Comparison of ENCODE assay signal across 2 cellular contexts in genomic region chr18:41783065-41783818, GRCh38.
A peak's percentile ranks its signal among the peaks of the same experiment; 100 is the strongest.
TF ChIP-seq lines count a peak whose summit lies in the region.

No MANE protein-coding gene starts in this region.

TF ChIP-seq in HepG2, 621 proteins besides CTCF, POLR2A, EP300 and RAD21:
- peak; percentile 64 to 81 for TF ChIP-seq MAFK (conservative IDR thresholded peaks at IDR 0.05 in 1 of 2, IDR thresholded peaks at IDR 0.05 in 1 of 2; ENCODE audit: low read length in 2 of 2)
- no peak for TF ChIP-seq ZNF430 (CRISPR knock-in tag; IDR thresholded peaks at IDR 0.05)
- peak; percentile 51 for TF ChIP-seq MAFF (IDR thresholded peaks at IDR 0.05; ENCODE audit: low read depth, low read length)
- TF ChIP-seq, protein P1, sequence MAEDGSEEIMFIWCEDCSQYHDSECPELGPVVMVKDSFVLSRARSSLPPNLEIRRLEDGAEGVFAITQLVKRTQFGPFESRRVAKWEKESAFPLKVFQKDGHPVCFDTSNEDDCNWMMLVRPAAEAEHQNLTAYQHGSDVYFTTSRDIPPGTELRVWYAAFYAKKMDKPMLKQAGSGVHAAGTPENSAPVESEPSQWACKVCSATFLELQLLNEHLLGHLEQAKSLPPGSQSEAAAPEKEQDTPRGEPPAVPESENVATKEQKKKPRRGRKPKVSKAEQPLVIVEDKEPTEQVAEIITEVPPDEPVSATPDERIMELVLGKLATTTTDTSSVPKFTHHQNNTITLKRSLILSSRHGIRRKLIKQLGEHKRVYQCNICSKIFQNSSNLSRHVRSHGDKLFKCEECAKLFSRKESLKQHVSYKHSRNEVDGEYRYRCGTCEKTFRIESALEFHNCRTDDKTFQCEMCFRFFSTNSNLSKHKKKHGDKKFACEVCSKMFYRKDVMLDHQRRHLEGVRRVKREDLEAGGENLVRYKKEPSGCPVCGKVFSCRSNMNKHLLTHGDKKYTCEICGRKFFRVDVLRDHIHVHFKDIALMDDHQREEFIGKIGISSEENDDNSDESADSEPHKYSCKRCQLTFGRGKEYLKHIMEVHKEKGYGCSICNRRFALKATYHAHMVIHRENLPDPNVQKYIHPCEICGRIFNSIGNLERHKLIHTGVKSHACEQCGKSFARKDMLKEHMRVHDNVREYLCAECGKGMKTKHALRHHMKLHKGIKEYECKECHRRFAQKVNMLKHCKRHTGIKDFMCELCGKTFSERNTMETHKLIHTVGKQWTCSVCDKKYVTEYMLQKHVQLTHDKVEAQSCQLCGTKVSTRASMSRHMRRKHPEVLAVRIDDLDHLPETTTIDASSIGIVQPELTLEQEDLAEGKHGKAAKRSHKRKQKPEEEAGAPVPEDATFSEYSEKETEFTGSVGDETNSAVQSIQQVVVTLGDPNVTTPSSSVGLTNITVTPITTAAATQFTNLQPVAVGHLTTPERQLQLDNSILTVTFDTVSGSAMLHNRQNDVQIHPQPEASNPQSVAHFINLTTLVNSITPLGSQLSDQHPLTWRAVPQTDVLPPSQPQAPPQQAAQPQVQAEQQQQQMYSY (CRISPR knock-in tag; IDR thresholded peaks at IDR 0.05), result no peak

TF ChIP-seq in H1, 55 proteins besides CTCF, POLR2A, EP300 and RAD21:
- no peak for TF ChIP-seq ZNF274 (IDR thresholded peaks at IDR 0.05; ENCODE audit: borderline replicate concordance, extremely low read depth, low read length)
- TF ChIP-seq SP1 (IDR thresholded peaks at IDR 0.05; ENCODE audit: low read depth, low read length), result no peak
- no peak for TF ChIP-seq GABPA (IDR thresholded peaks at IDR 0.05; ENCODE audit: borderline replicate concordance, insufficient read depth, low read length)
- TF ChIP-seq JUND (IDR thresholded peaks at IDR 0.05; ENCODE audit: low read length), result no peak
- no peak for TF ChIP-seq SUZ12 (IDR thresholded peaks at IDR 0.05; ENCODE audit: low read length)
- TF ChIP-seq HDAC2 (IDR thresholded peaks at IDR 0.05; ENCODE audit: borderline replicate concordance in 1 of 2, low read depth in 2 of 2, low read length in 2 of 2), result no peak
